7 cellular contexts compared by ENCODE assay signal in genomic region chr3:49812916-49813496, GRCh38. TPM values are rescaled to one million over a fixed set of nuclear protein-coding genes. Genes with fewer than 3 reads are reported as not detected.
DNase-seq lines count a peak whose midpoint lies in the region; ATAC-seq and TF ChIP-seq lines count a peak whose summit lies in the region.
"Had no signal": no experiment of that assay in that cellular context is flagged by ENCODE, and none has a peak within 500 bp of the region (broad histone marks: within the 10 kb centered on the region; RNA-seq: fewer than 3 reads in every experiment).

No MANE protein-coding gene starts in this region.

- WGBS in upper lobe of left lung, 2 donors: 21% methylated on average over 8 of the region's 9 CpGs; no CpG with 5 or more reads in 1 of the 2 donors

- no peak for TF ChIP-seq EP300 in upper lobe of left lung (IDR thresholded peaks at IDR 0.05)

- H3K9me3 Mint-ChIP-seq in activated naive CD4-positive, alpha-beta T cell treated with anti-CD3 and anti-CD28 coated beads for 36 hours: no peaks in the 10 kb centered on the region

- no peaks in the 10 kb centered on the region for H3K27me3 Mint-ChIP-seq in activated naive CD4-positive, alpha-beta T cell treated with anti-CD3 and anti-CD28 coated beads for 36 hours (ENCODE audit: low read depth)

- intact Hi-C loops in activated naive CD4-positive, alpha-beta T cell treated with anti-CD3 and anti-CD28 coated beads for 36 hours (cut with micrococcal nuclease): loop anchor here (1.0 kb wide), 2 partner anchors 10 to 27 kb away; partner anchors contain the start of genes INKA1 and IP6K1

- peak overlapping the region; percentile 90 for H3K27ac Mint-ChIP-seq in activated naive CD4-positive, alpha-beta T cell treated with anti-CD3 and anti-CD28 coated beads for 36 hours

- H3K36me3 ChIP-seq in right atrium auricular region (peaks cover 22% of the 10 kb centered on the region), upper lobe of left lung (peaks cover 0 to 39% (median 34%) of the 10 kb centered on the region in 4 donors)

- CTCF ChIA-PET in activated naive CD4-positive, alpha-beta T cell treated with anti-CD3 and anti-CD28 coated beads for 36 hours (lab: Charles Lee): interaction anchor here (0.6 to 2.3 kb wide), 4 partner anchors 8 to 141 kb away, joined by 6 to 21 read pairs (median 8); partner anchors contain the start of gene INKA1

- no peak for DNase-seq in activated naive CD4-positive, alpha-beta T cell treated with anti-CD3 and anti-CD28 coated beads for 36 hours
- no peak for DNase-seq in activated naive CD4-positive, alpha-beta T cell treated with anti-CD3 and anti-CD28 coated beads, Interleukin-2, amount 50 U/mL, for 16 hours
- DNase-seq in right atrium auricular region (ENCODE audit: low spot score) (no peak), upper lobe of left lung (peak in 1 of 2 donors; percentile 80), kidney tubule cell (ENCODE audit: low spot score) (no peak)
- DNase-seq: activated CD4-positive, alpha-beta T cell treated with anti-CD3 and anti-CD28 coated beads for 1 hour had no signal

- H3K4me1 Mint-ChIP-seq in activated naive CD4-positive, alpha-beta T cell treated with anti-CD3 and anti-CD28 coated beads for 36 hours (ENCODE audit: low read depth): peaks cover 25% of the 10 kb centered on the region

- peak overlapping the region; percentile 96 for H3K4me3 Mint-ChIP-seq in activated naive CD4-positive, alpha-beta T cell treated with anti-CD3 and anti-CD28 coated beads for 36 hours

- H3K27me3 ChIP-seq in right atrium auricular region (no peaks in the 10 kb centered on the region), upper lobe of left lung (no peaks in the 10 kb centered on the region)

- TF ChIP-seq POLR2A in upper lobe of left lung (IDR thresholded peaks at IDR 0.05): no peak

- H3K27ac ChIP-seq in right atrium auricular region (peak overlapping the region; percentile 74 to 83), upper lobe of left lung (peak overlapping the region; percentile 86 to 95 (median 88))

- peak overlapping the region; percentile 37 to 47 for H3K4me3 ChIP-seq in right atrium auricular region
- peak overlapping the region; percentile 37 to 73 (median 51) for H3K4me3 ChIP-seq in upper lobe of left lung

- peaks cover 3% of the 10 kb centered on the region for H3K36me3 Mint-ChIP-seq in activated naive CD4-positive, alpha-beta T cell treated with anti-CD3 and anti-CD28 coated beads for 36 hours (ENCODE audit: low read depth)

- ATAC-seq in upper lobe of left lung (ENCODE audit: low FRiP score in 2 of 2) (peak; percentile 41 to 81), GM18868 (IDR thresholded peaks at IDR 0.05; ENCODE audit: unreplicated experiment) (no peak)

- H3K4me1 ChIP-seq in right atrium auricular region: peaks cover 2 to 20% of the 10 kb centered on the region in 2 donors
- peaks cover 26 to 46% (median 43%) of the 10 kb centered on the region in 4 donors for H3K4me1 ChIP-seq in upper lobe of left lung

- H3K9me3 ChIP-seq in right atrium auricular region (no peaks in the 10 kb centered on the region), upper lobe of left lung (no peaks in the 10 kb centered on the region)

- no peak for TF ChIP-seq CTCF in right atrium auricular region (IDR thresholded peaks at IDR 0.05)
- no peak for TF ChIP-seq CTCF in upper lobe of left lung (IDR thresholded peaks at IDR 0.05)

RNA-seq across cellular contexts. Expression of gene UBA7, which starts 0.7 kb away (rescaled TPM):
- total RNA-seq in activated naive CD4-positive, alpha-beta T cell treated with anti-CD3 and anti-CD28 coated beads for 36 hours: 10 to 100 TPM; 93.5 to 97.7 TPM
- total RNA-seq in right atrium auricular region (10 to 100 TPM; 11.3 to 12.2 TPM), upper lobe of left lung (100 to 1,000 TPM in 4 of 6 donors, 10 to 100 TPM in 2; 58.8 to 330 (median 118) TPM)

RNA-seq across cellular contexts. Expression of gene INKA1, which starts 9.9 kb away (rescaled TPM):
- under 1 TPM; 0.33 to 0.37 TPM for total RNA-seq in activated naive CD4-positive, alpha-beta T cell treated with anti-CD3 and anti-CD28 coated beads for 36 hours
- total RNA-seq in right atrium auricular region (1 to 10 TPM; 1.8 to 4.2 TPM), upper lobe of left lung (10 to 100 TPM in 2 of 6 donors, 1 to 10 TPM in 4; 5.0 to 13.6 (median 7.4) TPM)

RNA-seq across cellular contexts. Expression of gene CDHR4, which starts 13.3 kb away (rescaled TPM):
- total RNA-seq in activated naive CD4-positive, alpha-beta T cell treated with anti-CD3 and anti-CD28 coated beads for 36 hours: not detected
- under 1 TPM in 1 of 2 donors, not detected in 1; 0.20 TPM for total RNA-seq in right atrium auricular region
- total RNA-seq in upper lobe of left lung: 10 to 100 TPM in 1 of 6 donors, 1 to 10 TPM in 4, under 1 TPM in 1; 0.66 to 21.9 (median 7.0) TPM

RNA-seq across cellular contexts. Expression of gene IP6K1, which starts 26.7 kb away (rescaled TPM):
- total RNA-seq in activated naive CD4-positive, alpha-beta T cell treated with anti-CD3 and anti-CD28 coated beads for 36 hours: 10 to 100 TPM; 18.3 to 20.3 TPM
- total RNA-seq in right atrium auricular region (10 to 100 TPM; 24.0 to 30.9 TPM), upper lobe of left lung (10 to 100 TPM; 42.0 to 63.9 (median 49.7) TPM)

RNA-seq across cellular contexts. Expression of gene TRAIP, which starts 43.4 kb away (rescaled TPM):
- total RNA-seq in activated naive CD4-positive, alpha-beta T cell treated with anti-CD3 and anti-CD28 coated beads for 36 hours: 10 to 100 TPM; 21.5 to 25.7 TPM
- total RNA-seq in right atrium auricular region (1 to 10 TPM in 1 of 2 donors, under 1 TPM in 1; 0.98 to 2.0 TPM), upper lobe of left lung (1 to 10 TPM; 1.4 to 9.4 (median 3.5) TPM)

Comparison
In these comparisons a context has a peak if more than half of its experiments do, and no peak if none do; other contexts are left out.
1. RNA of gene UBA7, which starts 0.7 kb away (total RNA-seq): 58.8 to 330 TPM in upper lobe of left lung and 93.5 to 97.7 TPM in activated naive CD4-positive, alpha-beta T cell treated with anti-CD3 and anti-CD28 coated beads for 36 hours; 11.3 to 12.2 TPM in right atrium auricular region; every median in the first group is over 4 times any median in the second.